Comparison of ENCODE assay signal across 8 cellular contexts in the genomic region with DNA sequence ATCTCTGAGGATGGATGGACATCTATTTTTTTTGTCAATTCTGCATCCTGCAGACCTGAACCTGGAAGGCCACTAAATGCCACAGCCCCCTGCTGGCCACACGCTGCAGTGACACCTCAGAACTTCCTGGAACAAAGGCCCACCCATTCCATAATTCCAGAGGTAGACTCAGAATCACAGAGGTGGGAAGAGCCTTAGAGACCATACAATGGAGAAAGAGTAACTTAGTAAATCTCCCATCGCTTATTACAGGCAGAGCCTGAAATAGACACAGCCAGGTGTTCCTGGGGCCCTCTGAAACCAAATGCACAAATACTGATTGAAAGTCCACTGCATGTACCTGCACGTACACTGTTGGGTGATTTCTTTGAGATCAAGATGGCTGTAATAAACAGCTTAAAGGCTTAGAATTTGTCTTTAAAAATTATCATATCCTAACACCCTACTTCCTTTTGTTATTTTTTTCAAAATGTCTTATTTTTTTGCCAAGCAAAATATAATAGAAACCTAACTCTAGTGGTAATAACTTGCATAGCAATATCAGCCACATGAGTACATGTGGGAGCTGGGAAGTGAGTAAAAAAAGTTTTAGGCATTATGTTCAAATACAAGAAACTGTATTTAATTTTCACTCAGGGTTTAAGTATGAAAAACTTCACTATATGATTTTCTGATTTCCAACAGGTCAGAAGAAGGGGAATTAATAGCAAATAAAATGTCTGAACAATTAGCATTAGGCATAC.
A peak's percentile ranks its signal among the peaks of the same experiment; 100 is the strongest.
DNase-seq lines count a peak whose midpoint lies in the region; TF ChIP-seq lines count a peak whose summit lies in the region.

No MANE protein-coding gene starts in this region.

- H3K27me3 ChIP-seq in H9 (ENCODE audit: insufficient read depth, low read length) (no peaks in the 10 kb centered on the region), WERI-Rb-1 (ENCODE audit: insufficient read depth, low read depth, severe bottlenecking) (no peaks in the 10 kb centered on the region), mesendoderm (ENCODE audit: insufficient read depth, low read length, poor library complexity) (no peaks in the 10 kb centered on the region), transverse colon (no peaks in the 10 kb centered on the region)

- H2AK5ac ChIP-seq in H9 (ENCODE audit: insufficient read length, low read length): no peak overlapping the region
- no peak overlapping the region for H2AK5ac ChIP-seq in mesendoderm (ENCODE audit: low read length)

- no peak overlapping the region for H2BK12ac ChIP-seq in H9 (ENCODE audit: insufficient read length, low read depth, low read length)

- peak overlapping the region in 1 of 3 experiments; percentile 50; a peak in 1 of 7 replicates for H3K27ac Mint-ChIP-seq in H9

- H2BK5ac ChIP-seq in H9 (ENCODE audit: insufficient read length, low read length) (no peak overlapping the region), mesendoderm (ENCODE audit: low read length) (no peak overlapping the region)

- no peaks in the 10 kb centered on the region for H4K20me1 ChIP-seq in H9 (ENCODE audit: control insufficient read depth, insufficient read depth, insufficient read length)

- no peaks in the 10 kb centered on the region for H3K23me2 ChIP-seq in H9 (ENCODE audit: insufficient read length, low read depth, low read length, poor library complexity, severe bottlenecking)

- H3K9me3 ChIP-seq in H9 (ENCODE audit: control insufficient read depth, low read depth, low read length) (no peaks in the 10 kb centered on the region), WERI-Rb-1 (ENCODE audit: severe bottlenecking) (no peaks in the 10 kb centered on the region), transverse colon (no peaks in the 10 kb centered on the region)

- no peak overlapping the region for H4K5ac ChIP-seq in H9 (ENCODE audit: insufficient read length, low read depth, low read length)
- H4K5ac ChIP-seq in mesendoderm (ENCODE audit: low read length): no peak overlapping the region

- H3K79me1 ChIP-seq in H9 (ENCODE audit: insufficient read depth, low read depth, low read length, poor library complexity, severe bottlenecking) (no peaks in the 10 kb centered on the region), mesendoderm (ENCODE audit: low read length) (no peaks in the 10 kb centered on the region)

- intact Hi-C loops in transverse colon (cut with DNase I; ENCODE audit: low total_unique reads): no loop called here

- H3K36me3 ChIP-seq in WERI-Rb-1 (no peaks in the 10 kb centered on the region), mesendoderm (ENCODE audit: control insufficient read depth, insufficient read depth, low read length) (no peaks in the 10 kb centered on the region), transverse colon (no peaks in the 10 kb centered on the region)

- H3K4ac ChIP-seq in H9 (ENCODE audit: low read depth, low read length) (no peak overlapping the region), mesendoderm (ENCODE audit: low read depth, low read length) (no peak overlapping the region)

- peaks cover 8 to 9% of the 10 kb centered on the region in 2 experiments for H3K4me1 Mint-ChIP-seq in H9

- H3K18ac ChIP-seq in H9 (ENCODE audit: insufficient read length, low read depth, low read length) (no peak overlapping the region), mesendoderm (ENCODE audit: low read length) (no peak overlapping the region)

- no peak overlapping the region for H3K56ac ChIP-seq in H9 (ENCODE audit: insufficient read length, low read depth, low read length)
- H3K56ac ChIP-seq in mesendoderm (ENCODE audit: low read length): no peak overlapping the region

- TF ChIP-seq POLR2A in transverse colon (IDR thresholded peaks at IDR 0.05): no peak

- H3K4me3 ChIP-seq in WERI-Rb-1 (ENCODE audit: low read depth, low read length) (no peak overlapping the region), mesendoderm (ENCODE audit: low read length) (no peak overlapping the region), transverse colon (no peak overlapping the region)

- H3K14ac ChIP-seq in H9 (ENCODE audit: insufficient read depth, low read length): no peak overlapping the region

- H3K23ac ChIP-seq in H9 (ENCODE audit: insufficient read length, low read depth, low read length) (no peak overlapping the region), mesendoderm (ENCODE audit: low read length) (no peak overlapping the region)

- H3K36me3 Mint-ChIP-seq in H9 (ENCODE audit: insufficient read depth in 1 of 3, low read depth in 3 of 3): no peaks in the 10 kb centered on the region

- H3K27ac ChIP-seq in H9 (ENCODE audit: insufficient read length, low read depth, low read length) (no peak overlapping the region), WERI-Rb-1 (no peak overlapping the region), mesendoderm (ENCODE audit: low read depth, low read length) (no peak overlapping the region), transverse colon (no peak overlapping the region)

- H3K4me1 ChIP-seq in H9 (ENCODE audit: insufficient read depth, low read length) (0 out of 2 replicates have a peak, but pooled peaks cover 3% of the 10 kb centered on the region), mesendoderm (ENCODE audit: control insufficient read depth, low read depth, low read length) (no peaks in the 10 kb centered on the region), transverse colon (no peaks in the 10 kb centered on the region)

- H3K79me2 ChIP-seq in H9 (ENCODE audit: insufficient read depth, low read length) (no peaks in the 10 kb centered on the region), mesendoderm (ENCODE audit: control insufficient read depth, insufficient read depth, low read length) (no peaks in the 10 kb centered on the region)

- no peak for TF ChIP-seq EP300 in transverse colon (IDR thresholded peaks at IDR 0.05; ENCODE audit: low read depth)

- H3K9ac ChIP-seq in H9 (ENCODE audit: extremely low read depth, insufficient read length, low read length) (no peak overlapping the region), mesendoderm (ENCODE audit: low read length) (no peak overlapping the region)

- peak; percentile 9 for DNase-seq in NK-92 treated with Interleukin-12 subunit alpha and Interleukin-12 subunit beta, amount 100 ng/mL, for 24 hours (lab: John Stamatoyannopoulos, UW)
- no peak for DNase-seq in NK-92 (lab: John Stamatoyannopoulos, UW; ENCODE audit: unreplicated experiment)
- DNase-seq in H9: peak; percentile 68
- DNase-seq in M059J (ENCODE audit: low read depth): peak; percentile 53
- peak; percentile 53 for DNase-seq in WERI-Rb-1
- DNase-seq in dermis blood vessel endothelial cell: peak; percentile 77
- DNase-seq in mesendoderm: peak; percentile 70
- peak; percentile 60 for DNase-seq in transverse colon

- no peak overlapping the region for H2BK120ac ChIP-seq in H9 (ENCODE audit: low read depth, low read length, poor library complexity, severe bottlenecking)
- H2BK120ac ChIP-seq in mesendoderm (ENCODE audit: low read depth, low read length): no peak overlapping the region

- H4K8ac ChIP-seq in H9 (replicated peaks; ENCODE audit: insufficient read length, low read depth, low read length) (no peak overlapping the region), mesendoderm (ENCODE audit: low read depth, low read length) (no peak overlapping the region)

- H3T11ph ChIP-seq in H9 (ENCODE audit: low read length): no peak overlapping the region

- no peak overlapping the region for H4K91ac ChIP-seq in H9 (ENCODE audit: insufficient read length, low read depth, low read length)

- no peak overlapping the region for H2BK20ac ChIP-seq in H9 (ENCODE audit: low read depth, low read length, poor library complexity, severe bottlenecking)

- H2BK15ac ChIP-seq in H9 (ENCODE audit: low read depth, low read length): no peak overlapping the region
- no peak overlapping the region for H2BK15ac ChIP-seq in mesendoderm (replicated peaks; ENCODE audit: low read depth)

- no CpG with 5 or more reads among the region's 3 CpGs for WGBS in H9 (ENCODE audit: extremely low coverage, insufficient read length, low lambda C conversion rate)
- no CpG with 5 or more reads among the region's 3 CpGs for WGBS in mesendoderm (ENCODE audit: extremely low coverage, insufficient coverage, low lambda C conversion rate)
- WGBS in transverse colon (ENCODE audit: low coverage in 1 of 2), 2 donors: 51 to 84% methylated on average over 2 to 3 of the region's 3 CpGs

- no peak overlapping the region for H3K4me3 Mint-ChIP-seq in H9

- TF ChIP-seq CTCF in H9 (conservative IDR thresholded peaks at IDR 0.05) (peak; percentile 91), WERI-Rb-1 (IDR thresholded peaks at IDR 0.05; ENCODE audit: low read depth, low read length) (peak; percentile 85), transverse colon (IDR thresholded peaks at IDR 0.05) (peak; percentile 77 to 81 (median 80))

- H2AFZ ChIP-seq in H9 (ENCODE audit: low read length): no peak overlapping the region

- H3K27me3 Mint-ChIP-seq in H9 (ENCODE audit: low read depth): no peaks in the 10 kb centered on the region

- no peak overlapping the region for H3K4me2 ChIP-seq in H9 (ENCODE audit: insufficient read depth, insufficient read length, low read length)
- H3K4me2 ChIP-seq in mesendoderm (ENCODE audit: low read length): no peak overlapping the region

- in situ Hi-C loops in transverse colon (cut with MboI; ENCODE audit: low pct_ligation_motif_present in 1 of 4, low pct_unique_long_range_greater_than_20kb in 1 of 4, low sequenced_read_pairs in 3 of 4): loop anchor here in 1 of 4 donors (25.0 kb wide), 1 partner anchor 172 kb away; a partner anchor contains a TSS

- H3K9me3 Mint-ChIP-seq in H9: no peaks in the 10 kb centered on the region
